In the genomic region with DNA sequence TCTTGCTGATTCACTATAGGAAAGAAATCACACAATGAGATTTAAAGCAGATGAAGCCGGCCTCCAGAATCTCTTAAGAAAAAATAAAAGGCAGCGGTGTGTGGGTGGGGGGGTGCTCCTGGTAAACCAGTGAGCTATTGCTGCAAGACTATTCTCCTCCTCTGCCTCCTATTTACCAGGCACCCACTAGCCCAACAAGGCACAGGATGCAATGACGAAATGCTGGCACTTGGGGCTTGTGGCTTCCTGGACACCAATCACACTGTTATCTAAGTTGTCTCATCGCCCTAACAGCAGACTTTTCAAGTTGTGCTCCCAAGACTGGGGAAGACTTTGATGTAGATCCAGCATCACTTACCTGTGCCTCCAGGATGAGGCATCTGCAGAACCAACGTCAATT, we compare ENCODE assay signal across 1 cellular context.
TF ChIP-seq lines count a peak whose summit lies in the region.

No MANE protein-coding gene starts in this region.

TF ChIP-seq in K562, 482 proteins besides CTCF, POLR2A, EP300 and RAD21:
- TF ChIP-seq NR2F6 (CRISPR knock-in tag; IDR thresholded peaks at IDR 0.05) (no peak), SRF (CRISPR knock-in tag; IDR thresholded peaks at IDR 0.05) (no peak), CEBPG (CRISPR knock-in tag; IDR thresholded peaks at IDR 0.05) (no peak), CEBPG (tag; conservative IDR thresholded peaks at IDR 0.05 in 1 of 2, IDR thresholded peaks at IDR 0.05 in 1 of 2) (peak in 1 of 2 experiments; percentile 54; a peak in 3 of 4 replicates)
- TF ChIP-seq, protein P1, sequence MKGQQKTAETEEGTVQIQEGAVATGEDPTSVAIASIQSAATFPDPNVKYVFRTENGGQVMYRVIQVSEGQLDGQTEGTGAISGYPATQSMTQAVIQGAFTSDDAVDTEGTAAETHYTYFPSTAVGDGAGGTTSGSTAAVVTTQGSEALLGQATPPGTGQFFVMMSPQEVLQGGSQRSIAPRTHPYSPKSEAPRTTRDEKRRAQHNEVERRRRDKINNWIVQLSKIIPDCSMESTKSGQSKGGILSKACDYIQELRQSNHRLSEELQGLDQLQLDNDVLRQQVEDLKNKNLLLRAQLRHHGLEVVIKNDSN (CRISPR knock-in tag; IDR thresholded peaks at IDR 0.05) = no peak
- TF ChIP-seq, protein P2, sequence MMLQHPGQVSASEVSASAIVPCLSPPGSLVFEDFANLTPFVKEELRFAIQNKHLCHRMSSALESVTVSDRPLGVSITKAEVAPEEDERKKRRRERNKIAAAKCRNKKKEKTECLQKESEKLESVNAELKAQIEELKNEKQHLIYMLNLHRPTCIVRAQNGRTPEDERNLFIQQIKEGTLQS (IDR thresholded peaks at IDR 0.05) = peak; percentile 9; the same call in 1 of the 2 replicates
- TF ChIP-seq, protein P2 (CRISPR knock-in tag; conservative IDR thresholded peaks at IDR 0.05) = no peak
